Comparison of ENCODE assay signal across 3 cellular contexts in the genomic region with DNA sequence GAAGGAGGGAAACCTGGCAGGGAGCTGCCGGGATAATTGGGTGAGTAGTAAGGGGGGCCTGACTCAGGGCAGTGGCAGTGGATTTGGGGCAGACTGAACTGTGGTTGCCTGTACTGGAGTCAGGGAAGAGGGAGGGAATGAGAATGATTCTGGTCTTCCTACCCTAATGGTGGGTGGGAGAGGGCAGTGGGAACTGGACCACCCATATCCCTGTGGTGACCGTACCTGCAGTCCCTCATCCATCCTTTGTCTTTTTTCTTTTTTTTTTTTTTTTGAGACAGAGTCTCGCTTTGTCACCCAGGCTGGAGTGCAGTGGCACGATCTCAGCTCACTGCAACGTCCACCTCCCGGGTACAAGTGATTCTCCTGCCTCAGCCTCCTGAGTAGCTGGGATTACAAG. TPM values are rescaled to one million over a fixed set of nuclear protein-coding genes. Genes with fewer than 3 reads are reported as not detected.
"Had no signal": no experiment of that assay in that cellular context is flagged by ENCODE, and none has a peak within 500 bp of the region (broad histone marks: within the 10 kb centered on the region; RNA-seq: fewer than 3 reads in every experiment).

No MANE protein-coding gene starts in this region.

RNA-seq across cellular contexts. Expression of a gene that starts 6.6 kb away (rescaled TPM):
- total RNA-seq: occipital lobe, smooth muscle cell, vagina had no signal
